1 cellular context compared by ENCODE assay signal in the genomic region with DNA sequence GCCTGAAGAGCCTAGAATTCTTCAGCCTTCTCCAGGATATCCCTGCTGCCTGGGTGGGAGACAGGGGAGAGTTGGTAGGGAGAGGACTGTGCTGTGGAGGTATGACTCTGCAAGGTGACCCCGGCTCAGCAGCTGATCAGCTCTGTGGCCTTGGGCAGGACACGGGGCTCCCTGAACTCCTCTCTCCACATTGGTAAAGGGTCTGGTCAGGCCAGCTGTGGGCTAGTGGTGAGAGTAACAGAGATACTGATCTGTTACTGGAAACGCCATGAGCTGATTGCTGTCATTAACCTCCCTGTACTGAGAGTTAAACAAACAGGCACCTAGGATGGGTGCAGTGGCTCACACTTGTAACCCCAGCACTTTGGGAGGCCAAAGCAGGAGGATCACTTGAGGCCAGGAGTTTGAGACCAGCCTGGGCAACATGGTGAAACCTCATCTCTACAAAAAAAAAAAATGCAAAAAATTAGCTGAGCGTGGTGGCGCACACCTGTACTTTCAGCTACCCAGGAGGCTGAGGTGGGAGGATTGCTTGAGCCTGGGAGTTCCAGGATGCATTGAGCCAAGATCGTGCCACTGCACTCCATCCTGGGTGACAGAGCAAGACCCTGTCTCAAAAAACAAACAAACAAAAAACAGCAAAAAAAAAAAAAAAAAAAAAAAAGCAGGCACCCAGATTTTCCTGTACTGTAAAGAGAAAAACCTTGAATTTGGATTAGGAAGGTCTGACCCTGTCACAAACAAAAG.
TF ChIP-seq lines count a peak whose summit lies in the region.

No MANE protein-coding gene starts in this region.

TF ChIP-seq in K562, 482 proteins besides CTCF, POLR2A, EP300 and RAD21:
- no peak for TF ChIP-seq NCOR1 (IDR thresholded peaks at IDR 0.05)
- TF ChIP-seq, protein P1, sequence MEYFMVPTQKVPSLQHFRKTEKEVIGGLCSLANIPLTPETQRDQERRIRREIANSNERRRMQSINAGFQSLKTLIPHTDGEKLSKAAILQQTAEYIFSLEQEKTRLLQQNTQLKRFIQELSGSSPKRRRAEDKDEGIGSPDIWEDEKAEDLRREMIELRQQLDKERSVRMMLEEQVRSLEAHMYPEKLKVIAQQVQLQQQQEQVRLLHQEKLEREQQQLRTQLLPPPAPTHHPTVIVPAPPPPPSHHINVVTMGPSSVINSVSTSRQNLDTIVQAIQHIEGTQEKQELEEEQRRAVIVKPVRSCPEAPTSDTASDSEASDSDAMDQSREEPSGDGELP (CRISPR knock-in tag; IDR thresholded peaks at IDR 0.05; ENCODE audit: borderline replicate concordance): 0 out of 2 replicates have a peak, but pooled peaks have one; percentile 12
